18 cellular contexts compared by ENCODE assay signal in the genomic region with DNA sequence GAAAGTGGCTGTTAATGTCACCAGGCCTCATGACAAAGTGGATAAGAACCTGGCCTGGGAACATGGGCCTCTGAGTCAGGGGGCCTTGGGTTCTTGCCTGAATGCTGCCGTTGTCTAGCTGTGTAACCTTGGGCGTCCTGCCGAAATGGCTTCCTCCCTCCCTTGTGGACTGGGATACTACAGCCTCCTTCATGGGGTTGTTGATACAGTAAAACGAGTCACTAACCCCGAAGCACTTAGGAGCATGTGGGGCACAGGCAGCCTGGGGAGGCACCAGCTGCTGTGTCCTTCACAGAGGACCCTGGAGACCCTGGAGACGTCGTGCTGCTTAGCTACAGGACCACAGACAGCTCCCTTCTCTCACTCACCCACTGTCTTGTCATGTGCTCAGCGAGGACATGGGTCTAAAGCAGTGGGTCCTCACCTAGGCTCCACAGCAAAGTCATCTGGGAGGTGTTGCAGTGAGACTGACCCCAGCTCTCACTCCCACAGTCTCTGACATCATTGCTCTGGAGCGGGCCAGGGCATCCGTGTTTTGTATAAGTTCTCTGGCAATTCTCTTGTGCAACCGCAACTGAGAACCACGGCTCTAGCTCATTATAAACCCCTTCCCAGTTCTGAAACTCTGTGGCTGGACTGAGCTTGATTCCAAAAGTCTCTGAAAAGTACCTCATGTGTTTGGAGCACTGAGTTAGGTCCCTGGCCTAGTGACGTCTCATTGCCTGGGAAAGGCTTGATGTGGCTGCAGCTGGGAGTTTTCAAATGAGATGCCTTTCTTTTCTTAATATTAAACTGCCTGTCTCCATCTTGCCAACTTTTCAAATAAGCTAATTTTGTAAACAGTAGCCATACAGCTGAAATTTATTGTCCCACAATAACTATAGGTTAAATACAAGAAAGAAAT. TPM values are rescaled to one million over a fixed set of nuclear protein-coding genes. Genes with fewer than 3 reads are reported as not detected.
DNase-seq lines count a peak whose midpoint lies in the region; ATAC-seq and TF ChIP-seq lines count a peak whose summit lies in the region.
"Had no signal": no experiment of that assay in that cellular context is flagged by ENCODE, and none has a peak within 500 bp of the region (broad histone marks: within the 10 kb centered on the region; RNA-seq: fewer than 3 reads in every experiment).

No MANE protein-coding gene starts in this region.

- TF ChIP-seq CTCF in IMR-90 (conservative IDR thresholded peaks at IDR 0.05; ENCODE audit: low read depth, low read length) (no peak), testis (IDR thresholded peaks at IDR 0.05) (no peak), left lung (IDR thresholded peaks at IDR 0.05) (no peak)

- H3K9me3 ChIP-seq in IMR-90 (ENCODE audit: control insufficient read depth, insufficient read depth, low read length): 0 out of 2 replicates have a peak, but pooled peaks cover 2% of the 10 kb centered on the region
- no peaks in the 10 kb centered on the region for H3K9me3 ChIP-seq in testis
- H3K9me3 ChIP-seq in left lung: peaks cover 0 to under 1% of the 10 kb centered on the region in 2 donors

- H4K20me1 ChIP-seq in IMR-90 (ENCODE audit: insufficient read depth, low read length): no peaks in the 10 kb centered on the region

- no peak overlapping the region for H4K91ac ChIP-seq in IMR-90 (ENCODE audit: insufficient read depth, low read depth, low read length)

- no peak overlapping the region for H4K8ac ChIP-seq in IMR-90 (ENCODE audit: low read depth in 2 of 2, low read length in 2 of 2)

- no peaks in the 10 kb centered on the region for H3K36me3 ChIP-seq in IMR-90 (ENCODE audit: control insufficient read depth, insufficient read depth, low read length)
- no peaks in the 10 kb centered on the region for H3K36me3 ChIP-seq in testis (ENCODE audit: low read depth, missing control alignments)
- H3K36me3 ChIP-seq in left lung: no peaks in the 10 kb centered on the region

- H2BK15ac ChIP-seq in IMR-90 (ENCODE audit: low read depth, low read length): no peak overlapping the region

- no peak overlapping the region for H3K23ac ChIP-seq in IMR-90 (ENCODE audit: low read depth, low read length)

- H3K14ac ChIP-seq in IMR-90 (replicated peaks; ENCODE audit: low read depth, low read length): no peak overlapping the region

- H2BK20ac ChIP-seq in IMR-90 (ENCODE audit: low read depth, low read length): no peak overlapping the region

- no peak overlapping the region for H2BK120ac ChIP-seq in IMR-90 (ENCODE audit: low read depth, low read length)

- no peak overlapping the region for H3K4me3 ChIP-seq in IMR-90 (ENCODE audit: insufficient read depth, low read depth, low read length)
- H3K4me3 ChIP-seq in testis: no peak overlapping the region
- no peak overlapping the region for H3K4me3 ChIP-seq in left lung

- no peak for TF ChIP-seq RAD21 in IMR-90 (IDR thresholded peaks at IDR 0.05; ENCODE audit: low read length)

- H3K27me3 ChIP-seq in IMR-90 (ENCODE audit: control insufficient read depth, insufficient read depth, low read length) (no peaks in the 10 kb centered on the region; the same call in 1 of the 2 replicates), testis (no peaks in the 10 kb centered on the region), left lung (no peaks in the 10 kb centered on the region)
- H3K27me3 ChIP-seq: foreskin keratinocyte had no signal

- no peak overlapping the region for H3K4ac ChIP-seq in IMR-90 (ENCODE audit: low read depth, low read length)

- no peaks in the 10 kb centered on the region for H3K9me1 ChIP-seq in IMR-90 (ENCODE audit: insufficient read depth, low read length)

- POLR2A ChIA-PET in IMR-90 (lab: Charles Lee; ENCODE audit: unreplicated experiment): no interaction called here

- no peak overlapping the region for H2AK5ac ChIP-seq in IMR-90 (ENCODE audit: low read depth, low read length)

- no peak overlapping the region for H3K27ac ChIP-seq in IMR-90 (ENCODE audit: insufficient read depth, low read length)
- H3K27ac ChIP-seq in testis: peak overlapping the region; percentile 2 to 39
- H3K27ac ChIP-seq in left lung: no peak overlapping the region
- H3K27ac ChIP-seq: foreskin keratinocyte had no signal

- peak overlapping the region; percentile 70 for H2AK9ac ChIP-seq in IMR-90 (replicated peaks; ENCODE audit: low read depth, low read length, poor library complexity)

- TF ChIP-seq POLR2A in IMR-90 (IDR thresholded peaks at IDR 0.05; ENCODE audit: low read depth, low read length) (no peak), testis (IDR thresholded peaks at IDR 0.05) (no peak)

- H3K79me1 ChIP-seq in IMR-90 (ENCODE audit: low read depth in 1 of 2, low read length in 2 of 2): no peaks in the 10 kb centered on the region

- H3K4me1 ChIP-seq in IMR-90 (ENCODE audit: control insufficient read depth, insufficient read depth, low read length) (no peaks in the 10 kb centered on the region), testis (peaks cover 15% of the 10 kb centered on the region), left lung (no peaks in the 10 kb centered on the region)
- H3K4me1 ChIP-seq: foreskin keratinocyte had no signal

- no CpG with 5 or more reads among the region's 13 CpGs for WGBS in IMR-90 (ENCODE audit: extremely low coverage in 2 of 2, insufficient read length in 1 of 2), 2 experiments
- WGBS in testis, 2 donors: 28 to 51% methylated on average over 10 to 13 of the region's 13 CpGs

- no peak overlapping the region for H3K9ac ChIP-seq in IMR-90 (ENCODE audit: low read depth, low read length)

- dilution Hi-C loops in IMR-90 (cut with HindIII; ENCODE audit: low sequenced_read_pairs, unreplicated experiment): no loop called here

- in situ Hi-C loops in IMR-90 (cut with MboI; ENCODE audit: low sequenced_read_pairs): no loop called here
- in situ Hi-C loops in SK-MEL-5 (cut with HindIII; ENCODE audit: low pct_unique_long_range_greater_than_20kb, low sequenced_read_pairs): no loop called here

- intact Hi-C loops in IMR-90 (cut with micrococcal nuclease) (no loop called here), testis (cut with DNase I; ENCODE audit: low total_unique reads) (no loop called here), left lung (cut with DNase I) (no loop called here)

- ATAC-seq in IMR-90 (ENCODE audit: low read depth): no peak
- no peak for ATAC-seq in left lung
- ATAC-seq in HG03571 (IDR thresholded peaks at IDR 0.05; ENCODE audit: unreplicated experiment): no peak
- ATAC-seq: foreskin keratinocyte; naive thymus-derived CD8-positive, alpha-beta T cell had no signal

- CTCF ChIA-PET in IMR-90 (lab: Yijun Ruan, JAX): no interaction called here

- H3K56ac ChIP-seq in IMR-90 (ENCODE audit: extremely low read depth, insufficient read depth, low read length): no peak overlapping the region

- no TSS peak for BruUV-seq in IMR-90 (replicated peaks; lab: Mats Ljungman, UMichigan)

- no peak overlapping the region for H3K4me2 ChIP-seq in IMR-90 (ENCODE audit: low read depth, low read length)

- H2AFZ ChIP-seq in IMR-90 (replicated peaks; ENCODE audit: low read length, poor library complexity): no peak overlapping the region

- no peak overlapping the region for H4K5ac ChIP-seq in IMR-90 (ENCODE audit: low read depth, low read length)

- H3K18ac ChIP-seq in IMR-90 (ENCODE audit: low read depth, low read length): no peak overlapping the region

- no peak overlapping the region for H2BK5ac ChIP-seq in IMR-90 (ENCODE audit: low read depth, low read length, poor library complexity, severe bottlenecking)

- DNase-seq in IMR-90: peak; percentile 5
- peak; percentile 43 for DNase-seq in SK-MEL-5 (ENCODE audit: low read depth, low spot score)
- peak; percentile 86 for DNase-seq in left kidney (ENCODE audit: low read depth, low spot score)
- DNase-seq in testis: peak; percentile 88
- DNase-seq in NCI-H226: no peak
- DNase-seq in left lung: no peak
- DNase-seq: activated naive CD8-positive, alpha-beta T cell treated with anti-CD3 and anti-CD28 coated beads, Interleukin-2, amount 10 ng/mL, durations not matched to agents 7 days and 5 days; COR-L47; foreskin keratinocyte; hippocampal formation; naive thymus-derived CD8-positive, alpha-beta T cell; NCI-H146; stimulated activated CD4-positive, alpha-beta T cell treated with anti-CD3 and anti-CD28 coated beads, Interleukin-12 subunit alpha, Interleukin-12 subunit beta, amount 100 ng/mL, for 4 hours; stimulated activated CD8-positive, alpha-beta memory T cell treated with anti-CD3 and anti-CD28 coated beads, Interleukin-4, amount 100 ng/mL, for 48 hours; substantia nigra had no signal

TF ChIP-seq in IMR-90, 13 proteins besides CTCF, POLR2A, EP300 and RAD21 (continues in another document):
- no peak for TF ChIP-seq MAZ (IDR thresholded peaks at IDR 0.05; ENCODE audit: borderline replicate concordance, low read depth, low read length)
- TF ChIP-seq, protein P1, sequence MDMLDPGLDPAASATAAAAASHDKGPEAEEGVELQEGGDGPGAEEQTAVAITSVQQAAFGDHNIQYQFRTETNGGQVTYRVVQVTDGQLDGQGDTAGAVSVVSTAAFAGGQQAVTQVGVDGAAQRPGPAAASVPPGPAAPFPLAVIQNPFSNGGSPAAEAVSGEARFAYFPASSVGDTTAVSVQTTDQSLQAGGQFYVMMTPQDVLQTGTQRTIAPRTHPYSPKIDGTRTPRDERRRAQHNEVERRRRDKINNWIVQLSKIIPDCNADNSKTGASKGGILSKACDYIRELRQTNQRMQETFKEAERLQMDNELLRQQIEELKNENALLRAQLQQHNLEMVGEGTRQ (IDR thresholded peaks at IDR 0.05; ENCODE audit: low read depth, low read length): no peak
- no peak for TF ChIP-seq RFX5 (IDR thresholded peaks at IDR 0.05; ENCODE audit: low read depth, low read length)
- no peak for TF ChIP-seq BHLHE40 (IDR thresholded peaks at IDR 0.05; ENCODE audit: low read depth, low read length)
- no peak for TF ChIP-seq NFE2L2 (IDR thresholded peaks at IDR 0.05; ENCODE audit: low read depth, low read length)

RNA-seq across cellular contexts. Expression of gene SERPINA3, which starts 42.1 kb away (rescaled TPM):
- total RNA-seq in IMR-90 (2012; rRNA removed): under 0.01 and 0.36 TPM in 2 replicates
- 0.33 and 0.48 TPM in 2 replicates for polyA plus RNA-seq in IMR-90 (2012; rRNA removed)
- polyA plus RNA-seq in IMR-90 (2012; cell fraction: cytosol; rRNA removed): 0.37 and 0.42 TPM in 2 replicates
- polyA plus RNA-seq in IMR-90 (2012; cell fraction: nucleus; rRNA removed; ENCODE audit: low replicate concordance): 0.25 and 0.45 TPM in 2 replicates
- 195 and 196 TPM in 2 replicates for total RNA-seq in SK-MEL-5 (2014; rRNA removed; shearing (Covaris generic))
- polyA plus RNA-seq in SK-MEL-5 (2015; cell fraction: cytosol; rRNA removed): 715 and 825 TPM in 2 replicates
- polyA plus RNA-seq in SK-MEL-5 (2015; cell fraction: nucleus; rRNA removed): 137 and 158 TPM in 2 replicates
- total RNA-seq in testis: 100 to 1,000 TPM in 1 of 2 donors, 10 to 100 TPM in 1; 27.4 to 238 TPM
- polyA plus RNA-seq in testis (ENCODE audit: insufficient read depth, low read depth, low replicate concordance): 28.2 TPM
- total RNA-seq in left lung: 100 to 1,000 TPM in 1 of 2 donors, 10 to 100 TPM in 1; 24.6 to 198 TPM
- total RNA-seq: activated naive CD8-positive, alpha-beta T cell treated with anti-CD3 and anti-CD28 coated beads, Interleukin-2, amount 10 ng/mL, durations not matched to agents 7 days and 5 days; activated T-helper 2 cell treated with anti-CD3 and anti-CD28 coated beads, Interferon-gamma antibody, Interleukin-2, Interleukin-4, amounts not matched to agents 10 μg/mL and 5 μg/mL and 100 μg/mL, durations not matched to agents 14 hours and 24 hours and 36 hours; endothelial cell of umbilical vein; foreskin keratinocyte; naive thymus-derived CD8-positive, alpha-beta T cell had no signal
- polyA plus RNA-seq: endothelial cell of umbilical vein; naive thymus-derived CD8-positive, alpha-beta T cell had no signal

Comparison
In these comparisons a context has a peak if more than half of its experiments do, and no peak if none do; other contexts are left out.
1. DNase-seq: peak in IMR-90 (single experiment), SK-MEL-5 (single experiment), left kidney (single experiment) and testis (single experiment); none in NCI-H226 (single experiment) and left lung (0 of 2).
2. H3K27ac ChIP-seq: peak in testis (2 of 2); none in IMR-90 (single experiment) and left lung (0 of 2).
3. RNA of gene SERPINA3, which starts 42.1 kb away (total RNA-seq): 27.4 to 238 TPM in testis, 24.6 to 198 TPM in left lung and 195 to 196 TPM in SK-MEL-5; under 0.01 to 0.36 TPM in IMR-90; every median in the first group is over 10 times any median in the second.